Comparison of ENCODE assay signal across 1 cellular context in the genomic region with DNA sequence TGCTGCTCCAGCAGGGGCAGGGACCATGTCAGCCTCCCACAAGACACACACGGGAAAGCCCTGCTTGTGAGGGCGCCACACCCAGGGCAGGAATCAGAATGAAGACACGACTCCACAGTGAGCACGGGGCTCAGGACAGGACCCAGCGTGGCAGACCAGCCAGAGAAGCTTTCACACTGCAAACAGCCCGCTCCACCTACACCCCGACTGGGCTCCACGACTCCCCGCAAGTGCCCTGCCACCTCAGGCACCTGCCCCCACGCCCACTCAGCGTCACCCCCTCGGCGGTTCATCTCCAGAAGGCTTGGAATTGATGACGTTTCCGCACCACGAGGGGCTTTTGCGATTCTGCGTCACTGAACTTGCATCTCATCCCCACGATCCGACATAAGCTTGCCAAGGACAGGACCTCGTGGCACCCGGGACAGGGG.
TF ChIP-seq lines count a peak whose summit lies in the region.

No MANE protein-coding gene starts in this region.

TF ChIP-seq in IMR-90, 13 proteins besides CTCF, POLR2A, EP300 and RAD21:
- TF ChIP-seq SMC3 (IDR thresholded peaks at IDR 0.05; ENCODE audit: low read depth, low read length) (no peak), FOS (IDR thresholded peaks at IDR 0.05; ENCODE audit: low read depth, low read length) (no peak), MAZ (IDR thresholded peaks at IDR 0.05; ENCODE audit: borderline replicate concordance, low read depth, low read length) (no peak), RCOR1 (IDR thresholded peaks at IDR 0.05; ENCODE audit: insufficient replicate concordance, low read length) (no peak), BHLHE40 (IDR thresholded peaks at IDR 0.05; ENCODE audit: low read depth, low read length) (no peak)
- TF ChIP-seq, protein P1, sequence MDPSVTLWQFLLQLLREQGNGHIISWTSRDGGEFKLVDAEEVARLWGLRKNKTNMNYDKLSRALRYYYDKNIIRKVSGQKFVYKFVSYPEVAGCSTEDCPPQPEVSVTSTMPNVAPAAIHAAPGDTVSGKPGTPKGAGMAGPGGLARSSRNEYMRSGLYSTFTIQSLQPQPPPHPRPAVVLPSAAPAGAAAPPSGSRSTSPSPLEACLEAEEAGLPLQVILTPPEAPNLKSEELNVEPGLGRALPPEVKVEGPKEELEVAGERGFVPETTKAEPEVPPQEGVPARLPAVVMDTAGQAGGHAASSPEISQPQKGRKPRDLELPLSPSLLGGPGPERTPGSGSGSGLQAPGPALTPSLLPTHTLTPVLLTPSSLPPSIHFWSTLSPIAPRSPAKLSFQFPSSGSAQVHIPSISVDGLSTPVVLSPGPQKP (IDR thresholded peaks at IDR 0.05; ENCODE audit: borderline replicate concordance, low read depth, low read length) = no peak
TF ChIP-seq in IMR-90: peak in this region for 0.
